ENCODE assay signal across 9 cellular contexts in genomic region chr22:22235564-22235963, GRCh38. TPM values are rescaled to one million over a fixed set of nuclear protein-coding genes. Genes with fewer than 3 reads are reported as not detected.
A peak's percentile ranks its signal among the peaks of the same experiment; 100 is the strongest.
DNase-seq lines count a peak whose midpoint lies in the region; ATAC-seq, FAIRE-seq and TF ChIP-seq lines count a peak whose summit lies in the region.
"Had no signal": no experiment of that assay in that cellular context is flagged by ENCODE, and none has a peak within 500 bp of the region (broad histone marks: within the 10 kb centered on the region; RNA-seq: fewer than 3 reads in every experiment).

No MANE protein-coding gene starts in this region.

- BruUV-seq in GM12878 (replicated peaks; lab: Mats Ljungman, UMichigan): no TSS peak

- FAIRE-seq in GM18507 (lab: Jason Lieb, UNC) (peak; percentile 86), GM12878 (lab: Jason Lieb, UNC) (peak; percentile 61)

- H3K27ac ChIP-seq in GM12878 (ENCODE audit: control insufficient read depth, insufficient read depth): no peak overlapping the region
- no peak overlapping the region for H3K27ac ChIP-seq in stomach

- TF ChIP-seq CTCF in GM12878 (IDR thresholded peaks at IDR 0.05 in 2 of 3, conservative IDR thresholded peaks at IDR 0.05 in 1 of 3; ENCODE audit: control insufficient read depth in 2 of 3, extremely low read depth in 1 of 3, insufficient read depth in 1 of 3, low read depth in 3 of 3, low read length in 3 of 3): peak; percentile 51 to 55 (median 52); a peak in 5 of 6 replicates
- peak in 1 of 7 experiments; percentile 30 for TF ChIP-seq CTCF in stomach (IDR thresholded peaks at IDR 0.05)

- H3K9me3 ChIP-seq in GM12878 (replicated peaks; ENCODE audit: control insufficient read depth, insufficient read depth, low read length) (no peaks in the 10 kb centered on the region), stomach (no peaks in the 10 kb centered on the region), MG63 (no peaks in the 10 kb centered on the region)

- intact Hi-C loops in GM12878 (cut with micrococcal nuclease; ENCODE audit: unreplicated experiment): loop anchor here (1.0 kb wide), 2 partner anchors 27 to 79 kb away; no protein-coding TSS in a partner anchor
- intact Hi-C loops in stomach (cut with DNase I; ENCODE audit: low total_unique reads): no loop called here

- CTCF ChIA-PET in GM12878 (lab: Yijun Ruan, JAX): interaction anchor here (0.6 to 3.3 kb wide), 20 partner anchors 11 to 206 kb away, joined by 3 to 30 read pairs (median 5); no protein-coding TSS in a partner anchor

- TF ChIP-seq EP300 in GM12878 (IDR thresholded peaks at IDR 0.05; ENCODE audit: borderline replicate concordance in 1 of 2, control insufficient read depth in 1 of 2, low read depth in 2 of 2, low read length in 2 of 2): no peak
- no peak for TF ChIP-seq EP300 in stomach (IDR thresholded peaks at IDR 0.05)

- POLR2A ChIA-PET in GM12878 (lab: Charles Lee): interaction anchor here (1.3 kb wide), 1 partner anchor 28 kb away, joined by 3 read pairs; no protein-coding TSS in a partner anchor

- in situ Hi-C loops in GM12878 (cut with MboI): no loop called here

- RAD21 ChIA-PET in GM12878 (lab: Charles Lee; ENCODE audit: unreplicated experiment): interaction anchor here (0.8 to 3.1 kb wide), 10 partner anchors 11 to 205 kb away, joined by 3 to 31 read pairs (median 4); no protein-coding TSS in a partner anchor

- H3K9ac ChIP-seq in GM12878 (ENCODE audit: control insufficient read depth, insufficient read depth, low read length): no peak overlapping the region

- SMC1A ChIA-PET in GM12878 (lab: Charles Lee; ENCODE audit: uncharacterized antibody, unreplicated experiment): interaction anchor here (1.0 to 1.9 kb wide), 16 partner anchors 25 to 205 kb away, joined by 3 to 19 read pairs (median 4); no protein-coding TSS in a partner anchor

- WGBS in GM12878 (ENCODE audit: insufficient coverage, insufficient replicate concordance, low lambda C conversion rate, missing lambda C conversion rate): 3% methylated on average over 2 of the region's 2 CpGs
- WGBS in stomach, 5 donors: 11 to 16% (median 15%) methylated on average over 2 of the region's 2 CpGs

- no peaks in the 10 kb centered on the region for H4K20me1 ChIP-seq in GM12878 (ENCODE audit: control insufficient read depth, insufficient read depth)

- no peaks in the 10 kb centered on the region for H3K79me2 ChIP-seq in GM12878 (ENCODE audit: control insufficient read depth, insufficient read depth, low read length)

- TF ChIP-seq POLR2A in GM12878 (IDR thresholded peaks at IDR 0.05; ENCODE audit: low read depth, low read length) (no peak), stomach (IDR thresholded peaks at IDR 0.05) (no peak)

- no peak overlapping the region for H3K4me2 ChIP-seq in GM12878 (ENCODE audit: control insufficient read depth, insufficient read depth)

- DNase-seq in GM18507 (ENCODE audit: extremely low spot score, insufficient read length, low read depth) (no peak), T follicular helper cell (ENCODE audit: low read depth) (peak; percentile 24), GM12878 (ENCODE audit: low read depth, low spot score) (peak; percentile 17), midbrain (lab: John Stamatoyannopoulos, UW) (peak; percentile 3), stomach (no peak), NCI-H2029 treated with DMSO at 0.1 percent for 48 hours (lab: John Stamatoyannopoulos, UW) (no peak), MG63 (no peak)

- H3K27me3 ChIP-seq in GM12878 (replicated peaks in 1 of 2; ENCODE audit: control insufficient read depth in 2 of 2, insufficient read depth in 2 of 2, low read length in 1 of 2) (no peaks in the 10 kb centered on the region), stomach (peaks cover 0 to 28% (median 0%) of the 10 kb centered on the region in 3 donors), MG63 (no peaks in the 10 kb centered on the region)

- H3K36me3 ChIP-seq in GM12878 (ENCODE audit: control insufficient read depth in 2 of 2, insufficient read depth in 2 of 2, low read length in 1 of 2) (no peaks in the 10 kb centered on the region), stomach (no peaks in the 10 kb centered on the region), MG63 (no peaks in the 10 kb centered on the region)

- H2AFZ ChIP-seq in GM12878 (ENCODE audit: control insufficient read depth, low read depth, low read length): peak overlapping the region; percentile 45

- peak; percentile 62 for TF ChIP-seq RAD21 in GM12878 (IDR thresholded peaks at IDR 0.05; ENCODE audit: insufficient read depth, low read depth, low read length)

- H3K4me1 ChIP-seq in GM12878 (ENCODE audit: control insufficient read depth, insufficient read depth, low read length) (no peaks in the 10 kb centered on the region), stomach (no peaks in the 10 kb centered on the region)

- no peak overlapping the region for H3K4me3 ChIP-seq in GM12878
- H3K4me3 ChIP-seq in stomach: no peak overlapping the region
- H3K4me3 ChIP-seq in MG63: no peak overlapping the region

- ATAC-seq in GM12878: peak; percentile 48; the same call in 2 of the 3 replicates
- no peak for ATAC-seq in GM21360 (IDR thresholded peaks at IDR 0.05; ENCODE audit: unreplicated experiment)

TF ChIP-seq in GM12878, 131 proteins besides CTCF, POLR2A, EP300 and RAD21 (continues in another document):
- no peak for TF ChIP-seq ZBTB4 (CRISPR knock-in tag; IDR thresholded peaks at IDR 0.05)
- TF ChIP-seq NR2F1 (conservative IDR thresholded peaks at IDR 0.05): no peak
- TF ChIP-seq YY1 (IDR thresholded peaks at IDR 0.05; ENCODE audit: low read depth, low read length): 0 out of 2 replicates have a peak, but pooled peaks have one; percentile 13
- no peak for TF ChIP-seq PKNOX1 (IDR thresholded peaks at IDR 0.05)
- no peak for TF ChIP-seq SKIL (IDR thresholded peaks at IDR 0.05; ENCODE audit: low read depth, poor library complexity, severe bottlenecking)
- no peak for TF ChIP-seq ZNF622 (IDR thresholded peaks at IDR 0.05)

RNA-seq across cellular contexts. Expression of gene VPREB1, which starts 9.0 kb away (rescaled TPM):
- total RNA-seq in GM12878 (2013; cell fraction: nucleolus; rRNA removed): not detected in 2 replicates
- not detected in 2 replicates for total RNA-seq in GM12878 (2014; rRNA removed)
- total RNA-seq in GM12878 (2014; rRNA removed; fragmentation: Illumina TruSeq; extraction: Trizol): not detected in 2 replicates
- not detected in 2 replicates for total RNA-seq in GM12878 (2021)
- polyA plus RNA-seq in GM12878 (2011; ENCODE audit: low read depth): not detected
- not detected in 2 replicates for polyA plus RNA-seq in GM12878 (2011; rRNA removed)
- polyA plus RNA-seq in GM12878 (2011; cell fraction: cytosol; rRNA removed): not detected in 2 replicates
- not detected in 2 replicates for polyA plus RNA-seq in GM12878 (2011; cell fraction: nucleus; rRNA removed)
- polyA plus RNA-seq in GM12878 (2012): 0.23 TPM in 1 of 2 replicates, not detected in the other
- not detected in 2 replicates for polyA plus RNA-seq in GM12878 (2014; fragmentation: Illumina TruSeq; extraction: Trizol)
- not detected for polyA plus RNA-seq in GM12878 (2014; fragmentation: Nextera tagmentation; extraction: Ambion mirVana)
- not detected in 2 replicates for polyA plus RNA-seq in GM12878 (2014; rRNA removed)
- not detected for polyA plus RNA-seq in GM12878 (2016; fragmentation: Nextera tagmentation; extraction: Ambion mirVana)
- polyA minus RNA-seq in GM12878 (2011; rRNA and poly(A)+ RNA removed): not detected in 2 replicates
- polyA minus RNA-seq in GM12878 (2011; cell fraction: cytosol; rRNA and poly(A)+ RNA removed): not detected in 2 replicates
- not detected in 2 replicates for polyA minus RNA-seq in GM12878 (2011; cell fraction: nucleus; rRNA and poly(A)+ RNA removed)
- total RNA-seq in stomach: 1 to 10 TPM in 1 of 5 donors, not detected in 4; 2.2 TPM
- under 1 TPM in 1 of 3 donors, not detected in 2; 0.23 TPM for polyA plus RNA-seq in stomach
- total RNA-seq in MG63 (2014; rRNA removed; shearing (Covaris generic); ENCODE audit: low replicate concordance): not detected in 2 replicates
- total RNA-seq: T-helper 1 cell treated with Interleukin-12 subunit alpha and Interleukin-12 subunit beta and Interleukin-4 antibody, amounts not matched to agents 30 ng/mL and 1 ng/mL, for 36 hours had no signal

Comparison
In these comparisons a context has a peak if more than half of its experiments do, and no peak if none do; other contexts are left out.
1. DNase-seq: peak in T follicular helper cell (single experiment), GM12878 (single experiment) and midbrain (single experiment); none in GM18507 (single experiment), stomach (single experiment), NCI-H2029 treated with DMSO at 0.1 percent for 48 hours (single experiment) and MG63 (single experiment).